Comparison of ENCODE assay signal across 1 cellular context in the genomic region with DNA sequence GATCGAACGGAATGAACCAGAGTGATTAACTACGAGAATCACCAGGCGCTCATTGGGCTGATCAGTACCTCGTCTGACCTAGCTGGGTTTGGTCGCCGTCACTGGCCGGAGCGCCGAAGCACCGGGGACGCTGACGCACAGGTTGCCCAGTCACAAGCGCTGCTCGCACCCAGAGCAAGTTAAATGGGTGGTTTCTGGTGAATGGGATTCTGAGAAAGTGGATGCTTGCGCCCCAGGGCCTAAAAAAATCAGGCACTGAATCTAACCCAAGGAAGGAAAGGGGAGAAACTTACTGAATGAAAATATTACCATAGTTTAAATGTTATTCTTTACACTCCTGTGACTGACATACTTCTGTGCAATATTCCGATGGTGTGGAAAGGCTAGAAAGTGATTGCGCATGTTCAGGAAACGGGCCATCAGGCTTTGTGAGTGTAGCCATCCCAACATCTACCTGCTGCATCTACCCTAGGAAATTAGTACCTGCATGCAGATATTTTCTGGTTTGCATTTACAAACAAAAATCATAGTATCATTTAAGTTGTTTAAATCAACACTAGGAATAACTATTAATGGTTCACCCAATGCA.
A peak's percentile ranks its signal among the peaks of the same experiment; 100 is the strongest.
TF ChIP-seq lines count a peak whose summit lies in the region.

No MANE protein-coding gene starts in this region.

TF ChIP-seq in HepG2, 621 proteins besides CTCF, POLR2A, EP300 and RAD21 (continued from another document and continues in another):
- TF ChIP-seq POGK (CRISPR knock-in tag; conservative IDR thresholded peaks at IDR 0.05) (peak; percentile 16; the same call in 1 of the 2 replicates), AGO1 (IDR thresholded peaks at IDR 0.05; ENCODE audit: low read depth, low read length, poor library complexity, severe bottlenecking) (no peak), MXI1 (IDR thresholded peaks at IDR 0.05; ENCODE audit: borderline replicate concordance, low read depth, low read length) (no peak), TEAD2 (CRISPR knock-in tag; IDR thresholded peaks at IDR 0.05) (no peak), ARHGAP35 (CRISPR knock-in tag; IDR thresholded peaks at IDR 0.05; ENCODE audit: borderline replicate concordance) (no peak), TAF1 (CRISPR knock-in tag; IDR thresholded peaks at IDR 0.05) (peak; percentile 22; the same call in 1 of the 2 replicates), ZNF777 (CRISPR knock-in tag; IDR thresholded peaks at IDR 0.05) (peak; percentile 5; the same call in 1 of the 2 replicates), KAT7 (CRISPR knock-in tag; IDR thresholded peaks at IDR 0.05; ENCODE audit: borderline replicate concordance) (no peak), NCOA2 (CRISPR knock-in tag; IDR thresholded peaks at IDR 0.05) (no peak), SAP130 (CRISPR knock-in tag; IDR thresholded peaks at IDR 0.05; ENCODE audit: low read depth) (peak; percentile 52; the same call in 1 of the 2 replicates), ZBTB7A (CRISPR knock-in tag; IDR thresholded peaks at IDR 0.05) (0 out of 2 replicates have a peak, but pooled peaks have one; percentile 6), ZNF30 (CRISPR knock-in tag; IDR thresholded peaks at IDR 0.05) (no peak), PPARG (CRISPR knock-in tag; conservative IDR thresholded peaks at IDR 0.05) (no peak), BORCS8-MEF2B (CRISPR knock-in tag; IDR thresholded peaks at IDR 0.05) (peak; percentile 23; the same call in 1 of the 2 replicates), ZFP91 (CRISPR knock-in tag; IDR thresholded peaks at IDR 0.05; ENCODE audit: borderline replicate concordance) (peak; percentile 1; the same call in 1 of the 2 replicates), ZNF713 (CRISPR knock-in tag; IDR thresholded peaks at IDR 0.05) (no peak), ATF2 (CRISPR knock-in tag; IDR thresholded peaks at IDR 0.05) (peak; percentile 53; the same call in 1 of the 2 replicates), NONO (IDR thresholded peaks at IDR 0.05) (no peak), NONO (CRISPR knock-in tag; conservative IDR thresholded peaks at IDR 0.05) (peak; percentile 28; the same call in 1 of the 2 replicates), SP4 (CRISPR knock-in tag; IDR thresholded peaks at IDR 0.05) (peak; percentile 52; the same call in 1 of the 2 replicates), IKZF1 (IDR thresholded peaks at IDR 0.05) (no peak), HOXA3 (CRISPR knock-in tag; IDR thresholded peaks at IDR 0.05) (peak; percentile 19), HMGXB4 (CRISPR knock-in tag; IDR thresholded peaks at IDR 0.05; ENCODE audit: borderline replicate concordance in 1 of 2, low read depth in 1 of 2) (peak in 1 of 2 experiments; percentile 20; a peak in 1 of 4 replicates), MED1 (CRISPR knock-in tag; IDR thresholded peaks at IDR 0.05) (peak; percentile 3; the same call in 1 of the 2 replicates), SOX13 (IDR thresholded peaks at IDR 0.05) (no peak), SOX13 (CRISPR knock-in tag; conservative IDR thresholded peaks at IDR 0.05 in 1 of 2, IDR thresholded peaks at IDR 0.05 in 1 of 2) (0 out of 4 replicates have a peak, but pooled peaks of 1 of the 2 experiments have one; percentile 1), RAD51 (IDR thresholded peaks at IDR 0.05; ENCODE audit: borderline replicate concordance) (no peak), ZNF543 (CRISPR knock-in tag; IDR thresholded peaks at IDR 0.05) (0 out of 2 replicates have a peak, but pooled peaks have one; percentile 1), ZNF703 (CRISPR knock-in tag; IDR thresholded peaks at IDR 0.05; ENCODE audit: borderline replicate concordance) (no peak), ZNF792 (CRISPR knock-in tag; IDR thresholded peaks at IDR 0.05) (no peak), HDAC1 (CRISPR knock-in tag; IDR thresholded peaks at IDR 0.05) (peak; percentile 49; the same call in 1 of the 2 replicates), POLR2G (IDR thresholded peaks at IDR 0.05; ENCODE audit: low read depth, low read length) (peak; percentile 6; the same call in 1 of the 2 replicates), ZEB1 (IDR thresholded peaks at IDR 0.05; ENCODE audit: insufficient replicate concordance, low read depth) (no peak), ZNF552 (CRISPR knock-in tag; IDR thresholded peaks at IDR 0.05; ENCODE audit: borderline replicate concordance) (0 out of 2 replicates have a peak, but pooled peaks have one; percentile 24), ZNF33A (CRISPR knock-in tag; IDR thresholded peaks at IDR 0.05; ENCODE audit: borderline replicate concordance) (0 out of 2 replicates have a peak, but pooled peaks have one; percentile 47), PHF21A (CRISPR knock-in tag; IDR thresholded peaks at IDR 0.05) (peak; percentile 41), THAP8 (CRISPR knock-in tag; IDR thresholded peaks at IDR 0.05; ENCODE audit: borderline replicate concordance) (no peak), ZNF670 (CRISPR knock-in tag; IDR thresholded peaks at IDR 0.05; ENCODE audit: borderline replicate concordance) (0 out of 2 replicates have a peak, but pooled peaks have one; percentile 66), ZNF343 (CRISPR knock-in tag; IDR thresholded peaks at IDR 0.05) (0 out of 2 replicates have a peak, but pooled peaks have one; percentile 20), REPIN1 (CRISPR knock-in tag; IDR thresholded peaks at IDR 0.05; ENCODE audit: borderline replicate concordance, low read depth) (peak; percentile 19; the same call in 1 of the 2 replicates), UBTF (CRISPR knock-in tag; IDR thresholded peaks at IDR 0.05) (peak; percentile 62; the same call in 1 of the 2 replicates)
- TF ChIP-seq, protein P1, sequence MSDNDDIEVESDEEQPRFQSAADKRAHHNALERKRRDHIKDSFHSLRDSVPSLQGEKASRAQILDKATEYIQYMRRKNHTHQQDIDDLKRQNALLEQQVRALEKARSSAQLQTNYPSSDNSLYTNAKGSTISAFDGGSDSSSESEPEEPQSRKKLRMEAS (IDR thresholded peaks at IDR 0.05): peak; percentile 10
- TF ChIP-seq, protein P2, sequence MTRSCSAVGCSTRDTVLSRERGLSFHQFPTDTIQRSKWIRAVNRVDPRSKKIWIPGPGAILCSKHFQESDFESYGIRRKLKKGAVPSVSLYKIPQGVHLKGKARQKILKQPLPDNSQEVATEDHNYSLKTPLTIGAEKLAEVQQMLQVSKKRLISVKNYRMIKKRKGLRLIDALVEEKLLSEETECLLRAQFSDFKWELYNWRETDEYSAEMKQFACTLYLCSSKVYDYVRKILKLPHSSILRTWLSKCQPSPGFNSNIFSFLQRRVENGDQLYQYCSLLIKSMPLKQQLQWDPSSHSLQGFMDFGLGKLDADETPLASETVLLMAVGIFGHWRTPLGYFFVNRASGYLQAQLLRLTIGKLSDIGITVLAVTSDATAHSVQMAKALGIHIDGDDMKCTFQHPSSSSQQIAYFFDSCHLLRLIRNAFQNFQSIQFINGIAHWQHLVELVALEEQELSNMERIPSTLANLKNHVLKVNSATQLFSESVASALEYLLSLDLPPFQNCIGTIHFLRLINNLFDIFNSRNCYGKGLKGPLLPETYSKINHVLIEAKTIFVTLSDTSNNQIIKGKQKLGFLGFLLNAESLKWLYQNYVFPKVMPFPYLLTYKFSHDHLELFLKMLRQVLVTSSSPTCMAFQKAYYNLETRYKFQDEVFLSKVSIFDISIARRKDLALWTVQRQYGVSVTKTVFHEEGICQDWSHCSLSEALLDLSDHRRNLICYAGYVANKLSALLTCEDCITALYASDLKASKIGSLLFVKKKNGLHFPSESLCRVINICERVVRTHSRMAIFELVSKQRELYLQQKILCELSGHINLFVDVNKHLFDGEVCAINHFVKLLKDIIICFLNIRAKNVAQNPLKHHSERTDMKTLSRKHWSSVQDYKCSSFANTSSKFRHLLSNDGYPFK (CRISPR knock-in tag; IDR thresholded peaks at IDR 0.05; ENCODE audit: borderline replicate concordance): peak; percentile 42; the same call in 1 of the 2 replicates
- TF ChIP-seq, protein P3, sequence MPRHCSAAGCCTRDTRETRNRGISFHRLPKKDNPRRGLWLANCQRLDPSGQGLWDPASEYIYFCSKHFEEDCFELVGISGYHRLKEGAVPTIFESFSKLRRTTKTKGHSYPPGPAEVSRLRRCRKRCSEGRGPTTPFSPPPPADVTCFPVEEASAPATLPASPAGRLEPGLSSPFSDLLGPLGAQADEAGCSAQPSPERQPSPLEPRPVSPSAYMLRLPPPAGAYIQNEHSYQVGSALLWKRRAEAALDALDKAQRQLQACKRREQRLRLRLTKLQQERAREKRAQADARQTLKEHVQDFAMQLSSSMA (CRISPR knock-in tag; IDR thresholded peaks at IDR 0.05): peak; percentile 6; the same call in 1 of the 2 replicates
